8 cellular contexts compared by ENCODE assay signal in the genomic region with DNA sequence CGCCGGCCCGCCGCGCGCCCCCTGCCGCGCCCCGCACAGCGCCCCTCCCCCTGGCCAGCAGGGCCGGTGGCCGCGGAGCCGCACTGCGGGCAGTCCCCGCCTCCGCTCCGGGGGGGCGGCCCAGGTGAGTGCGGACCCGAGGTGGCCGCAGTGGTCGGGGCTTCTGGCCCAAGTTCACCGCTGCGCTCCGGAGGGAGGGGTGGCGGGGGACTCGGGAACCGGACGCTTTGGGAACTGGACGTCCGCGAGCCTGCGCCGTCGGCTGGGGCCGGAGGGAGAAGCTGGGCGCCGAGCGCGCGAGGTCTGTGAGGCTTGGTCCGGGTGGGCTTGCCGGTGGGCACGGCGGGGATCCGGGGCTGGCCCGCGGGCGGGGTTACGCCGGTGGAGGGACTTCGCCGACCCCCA. TPM values are rescaled to one million over a fixed set of nuclear protein-coding genes. Genes with fewer than 3 reads are reported as not detected.
DNase-seq lines count a peak whose midpoint lies in the region; ATAC-seq, FAIRE-seq and TF ChIP-seq lines count a peak whose summit lies in the region.

No MANE protein-coding gene starts in this region.

- H3K4me2 ChIP-seq in DND-41 (ENCODE audit: insufficient read depth, low read length) = peak overlapping the region; percentile 84

- no peaks in the 10 kb centered on the region for H3K36me3 Mint-ChIP-seq in natural killer cell

- DNase-seq in DND-41 (peak; percentile 45), natural killer cell (no peak), foreskin melanocyte (no peak), RCC 7860 (ENCODE audit: low spot score) (no peak), occipital lobe (lab: John Stamatoyannopoulos, UW) (no peak), GDM1 (lab: John Stamatoyannopoulos, UW) (no peak)

- no peak for TF ChIP-seq EP300 in Ishikawa (IDR thresholded peaks at IDR 0.05; ENCODE audit: borderline replicate concordance)

- peaks cover 0 to 8% of the 10 kb centered on the region in 2 donors for H3K4me1 Mint-ChIP-seq in natural killer cell

- peak overlapping the region; percentile 76 for H3K27ac ChIP-seq in DND-41 (ENCODE audit: low read length)
- H3K27ac ChIP-seq in duodenal mucosa (ENCODE audit: low read depth, low read length) = no peak overlapping the region

- H4K20me1 ChIP-seq in DND-41 (ENCODE audit: insufficient read depth, low read length) = 0 out of 2 replicates have a peak, but pooled peaks cover 2% of the 10 kb centered on the region

- H3K9me3 ChIP-seq in DND-41 (ENCODE audit: insufficient read depth, low read length, severe bottlenecking) (no peaks in the 10 kb centered on the region), duodenal mucosa (ENCODE audit: control insufficient read depth in 1 of 2, low read length in 2 of 2) (no peaks in the 10 kb centered on the region)

- intact Hi-C loops in natural killer cell (cut with micrococcal nuclease) = no loop called here

- H3K27ac Mint-ChIP-seq in natural killer cell = no peak overlapping the region

- ATAC-seq in DND-41 (ENCODE audit: insufficient read depth, low read depth) (no peak), natural killer cell (no peak)

- H3K9ac ChIP-seq in DND-41 (ENCODE audit: low read depth, low read length) (peak overlapping the region; percentile 87), duodenal mucosa (ENCODE audit: low read depth in 1 of 2, low read length in 2 of 2) (peak overlapping the region; percentile 44 to 84)

- H3K27me3 ChIP-seq in DND-41 (ENCODE audit: insufficient read depth, low read length, poor library complexity) (no peaks in the 10 kb centered on the region), duodenal mucosa (ENCODE audit: control insufficient read depth in 1 of 2, insufficient read depth in 2 of 2, low read length in 2 of 2) (no peaks in the 10 kb centered on the region)

- FAIRE-seq in RCC 7860 (lab: Jason Lieb, UNC) = no peak

- H3K4me3 ChIP-seq in DND-41 (ENCODE audit: low read depth in 1 of 2, low read length in 2 of 2) (peak overlapping the region; percentile 82 to 83), duodenal mucosa (ENCODE audit: low read depth in 1 of 2, low read length in 2 of 2) (peak overlapping the region; percentile 65 to 68)

- H3K27me3 Mint-ChIP-seq in natural killer cell (ENCODE audit: low read depth in 2 of 2) = peaks cover 46 to 60% of the 10 kb centered on the region in 2 donors

- peak overlapping the region; percentile 77 for H2AFZ ChIP-seq in DND-41 (ENCODE audit: low read depth, low read length)

- peaks cover 56% of the 10 kb centered on the region for H3K4me1 ChIP-seq in DND-41 (ENCODE audit: insufficient read depth, low read length)
- peaks cover 43 to 47% of the 10 kb centered on the region in 2 donors for H3K4me1 ChIP-seq in duodenal mucosa (ENCODE audit: control insufficient read depth in 1 of 2, insufficient read depth in 2 of 2, low read length in 2 of 2)

- H3K9me3 Mint-ChIP-seq in natural killer cell = no peaks in the 10 kb centered on the region

- TF ChIP-seq CTCF in DND-41 (IDR thresholded peaks at IDR 0.05; ENCODE audit: borderline replicate concordance, extremely low read depth, low read length, poor library complexity, severe bottlenecking) (no peak), natural killer cell (IDR thresholded peaks at IDR 0.05) (no peak)

- H3K36me3 ChIP-seq in DND-41 (ENCODE audit: insufficient read depth, low read length) (no peaks in the 10 kb centered on the region; the same call in 1 of the 2 replicates), duodenal mucosa (ENCODE audit: control insufficient read depth in 1 of 2, insufficient read depth in 2 of 2, low read length in 2 of 2) (no peaks in the 10 kb centered on the region)

- TF ChIP-seq RAD21 in Ishikawa (IDR thresholded peaks at IDR 0.05; ENCODE audit: low read depth) = no peak

- peak overlapping the region; percentile 25 for H3K4me3 Mint-ChIP-seq in natural killer cell

- H3K79me2 ChIP-seq in DND-41 (ENCODE audit: insufficient read depth, low read length) = peaks cover 50% of the 10 kb centered on the region

TF ChIP-seq in Ishikawa, 13 proteins besides CTCF, POLR2A, EP300 and RAD21:
- no peak for TF ChIP-seq YY1 (IDR thresholded peaks at IDR 0.05; ENCODE audit: low read depth)
- TF ChIP-seq, protein P1, sequence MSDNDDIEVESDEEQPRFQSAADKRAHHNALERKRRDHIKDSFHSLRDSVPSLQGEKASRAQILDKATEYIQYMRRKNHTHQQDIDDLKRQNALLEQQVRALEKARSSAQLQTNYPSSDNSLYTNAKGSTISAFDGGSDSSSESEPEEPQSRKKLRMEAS (IDR thresholded peaks at IDR 0.05) = no peak
- TF ChIP-seq EGR1 (IDR thresholded peaks at IDR 0.05) = no peak
- TF ChIP-seq ZBTB7A (IDR thresholded peaks at IDR 0.05; ENCODE audit: low read depth) = peak; percentile 86
- TF ChIP-seq CREB1 (IDR thresholded peaks at IDR 0.05; ENCODE audit: low read depth) = no peak
- no peak for TF ChIP-seq NFIC (IDR thresholded peaks at IDR 0.05)
TF ChIP-seq in Ishikawa: peak in this region for 1.

RNA-seq across cellular contexts. Expression of a gene that starts 0.6 kb away (rescaled TPM):
- total RNA-seq in natural killer cell (10 to 100 TPM; 24.0 to 36.3 (median 29.2) TPM), occipital lobe (129 TPM)
